In genomic region chr17:69325518-69326301, GRCh38 we compare ENCODE assay signal across 8 cellular contexts. TPM values are rescaled to one million over a fixed set of nuclear protein-coding genes. Genes with fewer than 3 reads are reported as not detected.
A peak's percentile ranks its signal among the peaks of the same experiment; 100 is the strongest.
DNase-seq lines count a peak whose midpoint lies in the region; ATAC-seq and TF ChIP-seq lines count a peak whose summit lies in the region.

No MANE protein-coding gene starts in this region.

- in situ Hi-C loops in transverse colon (cut with MboI; ENCODE audit: low pct_ligation_motif_present in 1 of 4, low pct_unique_long_range_greater_than_20kb in 1 of 4, low sequenced_read_pairs in 3 of 4) = loop anchor here in 1 of 4 donors (25.0 kb wide), 1 partner anchor 187 kb away; no protein-coding TSS in a partner anchor

- peak overlapping the region in 3 of 4 donors; percentile 63 to 81 (median 67) for H3K4me3 ChIP-seq in transverse colon

- H3K27me3 ChIP-seq in transverse colon = no peaks in the 10 kb centered on the region

- no peak for ATAC-seq in activated T-cell treated with anti-CD3 and anti-CD28 coated beads, Interleukin-2, amount 50 U/mL, for 4 hours
- no peak for ATAC-seq in activated naive CD8-positive, alpha-beta T cell treated with anti-CD3 and anti-CD28 coated beads, Interleukin-2, amount 50 U/mL, for 24 hours
- ATAC-seq in left colon = peak; percentile 47
- no peak for ATAC-seq in HG03565 (IDR thresholded peaks at IDR 0.05; ENCODE audit: unreplicated experiment)
- no peak for ATAC-seq in GM19324 (IDR thresholded peaks at IDR 0.05; ENCODE audit: low FRiP score, unreplicated experiment)
- no peak for ATAC-seq in HG03095 (IDR thresholded peaks at IDR 0.05; ENCODE audit: unreplicated experiment)

- WGBS in transverse colon (ENCODE audit: low coverage in 1 of 2), 2 donors = 39 to 47% methylated on average over 11 to 12 of the region's 12 CpGs

- TF ChIP-seq EP300 in transverse colon (IDR thresholded peaks at IDR 0.05; ENCODE audit: low read depth) = no peak

- peaks cover 6% of the 10 kb centered on the region for H3K36me3 Mint-ChIP-seq in activated T-cell treated with anti-CD3 and anti-CD28 coated beads, Interleukin-2, amount 50 U/mL, for 4 hours (ENCODE audit: insufficient read depth)
- H3K36me3 Mint-ChIP-seq in activated naive CD8-positive, alpha-beta T cell treated with anti-CD3 and anti-CD28 coated beads, Interleukin-2, amount 50 U/mL, for 24 hours (ENCODE audit: low read depth) = peaks cover 3% of the 10 kb centered on the region

- H3K9me3 ChIP-seq in transverse colon = no peaks in the 10 kb centered on the region

- H3K36me3 ChIP-seq in transverse colon = no peaks in the 10 kb centered on the region

- H3K4me3 Mint-ChIP-seq in activated T-cell treated with anti-CD3 and anti-CD28 coated beads, Interleukin-2, amount 50 U/mL, for 4 hours = peak overlapping the region; percentile 96
- H3K4me3 Mint-ChIP-seq in activated naive CD8-positive, alpha-beta T cell treated with anti-CD3 and anti-CD28 coated beads, Interleukin-2, amount 50 U/mL, for 24 hours = peak overlapping the region; percentile 95

- no peaks in the 10 kb centered on the region for H3K27me3 Mint-ChIP-seq in activated T-cell treated with anti-CD3 and anti-CD28 coated beads, Interleukin-2, amount 50 U/mL, for 4 hours (ENCODE audit: low read depth)
- peaks cover 3% of the 10 kb centered on the region for H3K27me3 Mint-ChIP-seq in activated naive CD8-positive, alpha-beta T cell treated with anti-CD3 and anti-CD28 coated beads, Interleukin-2, amount 50 U/mL, for 24 hours

- H3K27ac Mint-ChIP-seq in activated naive CD8-positive, alpha-beta T cell treated with anti-CD3 and anti-CD28 coated beads, Interleukin-2, amount 50 U/mL, for 24 hours = peak overlapping the region; percentile 86

- no peaks in the 10 kb centered on the region for H3K9me3 Mint-ChIP-seq in activated T-cell treated with anti-CD3 and anti-CD28 coated beads, Interleukin-2, amount 50 U/mL, for 4 hours
- peaks cover 25% of the 10 kb centered on the region for H3K9me3 Mint-ChIP-seq in activated naive CD8-positive, alpha-beta T cell treated with anti-CD3 and anti-CD28 coated beads, Interleukin-2, amount 50 U/mL, for 24 hours

- H3K27ac ChIP-seq in transverse colon = peak overlapping the region; percentile 88 to 96 (median 91)

- peaks cover 0 to 19% (median 5%) of the 10 kb centered on the region in 4 donors for H3K4me1 ChIP-seq in transverse colon

- H3K4me1 Mint-ChIP-seq in activated T-cell treated with anti-CD3 and anti-CD28 coated beads, Interleukin-2, amount 50 U/mL, for 4 hours (ENCODE audit: low read depth) = peaks cover 32% of the 10 kb centered on the region
- H3K4me1 Mint-ChIP-seq in activated naive CD8-positive, alpha-beta T cell treated with anti-CD3 and anti-CD28 coated beads, Interleukin-2, amount 50 U/mL, for 24 hours = peaks cover 49% of the 10 kb centered on the region

- TF ChIP-seq CTCF in transverse colon (IDR thresholded peaks at IDR 0.05) = no peak

- DNase-seq in activated T-cell treated with anti-CD3 and anti-CD28 coated beads, Interleukin-2, amount 50 U/mL, for 4 hours = no peak
- no peak for DNase-seq in activated T-cell treated with anti-CD3 and anti-CD28 coated beads, Interleukin-2, amount 50 U/mL, for 1 hour
- DNase-seq in activated naive CD8-positive, alpha-beta T cell treated with anti-CD3 and anti-CD28 coated beads, Interleukin-2, amount 50 U/mL, for 24 hours = no peak
- DNase-seq in left colon (peak; percentile 34 to 45), transverse colon (peak; percentile 46)

- intact Hi-C loops in left colon (cut with DNase I, micrococcal nuclease) = no loop called here
- intact Hi-C loops in transverse colon (cut with DNase I; ENCODE audit: low total_unique reads) = loop anchor here (10.0 kb wide), 1 partner anchor 199 kb away; no protein-coding TSS in a partner anchor

- TF ChIP-seq POLR2A in transverse colon (IDR thresholded peaks at IDR 0.05) = no peak

RNA-seq across cellular contexts. Expression of gene ABCA5, which starts 1.2 kb away (rescaled TPM):
- 10 to 100 TPM in 2 of 3 donors, 1 to 10 TPM in 1; 8.6 to 13.6 (median 12.0) TPM for total RNA-seq in activated T-cell treated with anti-CD3 and anti-CD28 coated beads, Interleukin-2, amount 50 U/mL, for 4 hours
- 10 to 100 TPM; 63.8 to 64.7 TPM for total RNA-seq in left colon
- 100 to 1,000 TPM in 3 of 4 donors, 10 to 100 TPM in 1; 17.3 to 173 (median 125) TPM for total RNA-seq in transverse colon

Comparison
In these comparisons a context has a peak if more than half of its experiments do, and no peak if none do; other contexts are left out.
1. DNase-seq: peak in left colon (2 of 2) and transverse colon (single experiment); none in activated T-cell treated with anti-CD3 and anti-CD28 coated beads, Interleukin-2, amount 50 U/mL, for 4 hours (single experiment), activated T-cell treated with anti-CD3 and anti-CD28 coated beads, Interleukin-2, amount 50 U/mL, for 1 hour (single experiment) and activated naive CD8-positive, alpha-beta T cell treated with anti-CD3 and anti-CD28 coated beads, Interleukin-2, amount 50 U/mL, for 24 hours (single experiment).